ENCODE assay signal across 6 cellular contexts in genomic region chr9:126907058-126907457, GRCh38.
"Had no signal": no experiment of that assay in that cellular context is flagged by ENCODE, and none has a peak within 500 bp of the region (broad histone marks: within the 10 kb centered on the region; RNA-seq: fewer than 3 reads in every experiment).

No MANE protein-coding gene starts in this region.

- DNase-seq: GOT3, H9, HCEC 1CT, IMR-90, KG1 had no signal

- H3K4me3 ChIP-seq: K562 had no signal

- H3K9me3 Mint-ChIP-seq: H9 had no signal

- ATAC-seq: K562 had no signal

- H3K27ac Mint-ChIP-seq: H9 had no signal
